ENCODE assay signal across 8 cellular contexts in genomic region chr17:21551081-21551881, GRCh38.
DNase-seq lines count a peak whose midpoint lies in the region; ATAC-seq and TF ChIP-seq lines count a peak whose summit lies in the region.

No MANE protein-coding gene starts in this region.

- H3K9ac ChIP-seq in Karpas-422 (ENCODE audit: low read length) (peak overlapping the region; percentile 75), adipocyte (ENCODE audit: low read length) (peak overlapping the region; percentile 92)

- ATAC-seq in GM18868 (IDR thresholded peaks at IDR 0.05; ENCODE audit: unreplicated experiment) (peak; percentile 82), heart left ventricle (peak; percentile 93 to 99 (median 98))

- H3K4me1 ChIP-seq in Karpas-422 (ENCODE audit: low read length) (peaks cover 14% of the 10 kb centered on the region), adipocyte (ENCODE audit: control insufficient read depth, insufficient read depth, low read length) (peaks cover 22% of the 10 kb centered on the region), heart left ventricle (peaks cover 0 to 34% (median 18%) of the 10 kb centered on the region in 12 donors), tibial nerve (peaks cover 0 to 41% (median 15%) of the 10 kb centered on the region in 4 donors)

- H2AFZ ChIP-seq in Karpas-422 (ENCODE audit: low read length) = peak overlapping the region; percentile 99

- H3K27me3 ChIP-seq in Karpas-422 (ENCODE audit: low read length) (no peaks in the 10 kb centered on the region), adipocyte (replicated peaks; ENCODE audit: control insufficient read depth, insufficient read depth, low read length) (no peaks in the 10 kb centered on the region), heart left ventricle (peaks cover 0 to 6% (median 0%) of the 10 kb centered on the region in 9 donors), tibial nerve (no peaks in the 10 kb centered on the region)

- DNase-seq in A172 (ENCODE audit: low spot score) (peak; percentile 66), Karpas-422 (peak; percentile 91), SW480 (ENCODE audit: low spot score) (peak; percentile 75), adipocyte (ENCODE audit: low read depth) (peak; percentile 95), heart left ventricle (peak; percentile 82 to 90 (median 85)), posterior cingulate gyrus (peak; percentile 75 to 98 (median 86)), tibial nerve (ENCODE audit: low spot score in 2 of 2) (peak; percentile 62 to 74)

- no peak overlapping the region for H3K27ac ChIP-seq in Karpas-422 (ENCODE audit: low read length)
- H3K27ac ChIP-seq in heart left ventricle = peak overlapping the region; percentile 35 to 92 (median 77)
- peak overlapping the region; percentile 72 to 94 (median 79) for H3K27ac ChIP-seq in tibial nerve

- H3K36me3 ChIP-seq in Karpas-422 (ENCODE audit: insufficient read depth, low read length) (no peaks in the 10 kb centered on the region), adipocyte (ENCODE audit: control insufficient read depth, insufficient read depth, low read length, severe bottlenecking) (peaks cover 7% of the 10 kb centered on the region), heart left ventricle (peaks cover 0 to 6% (median 0%) of the 10 kb centered on the region in 9 donors), tibial nerve (no peaks in the 10 kb centered on the region)

- peak overlapping the region; percentile 79 for H3K4me3 ChIP-seq in Karpas-422 (ENCODE audit: low read length)
- H3K4me3 ChIP-seq in adipocyte (ENCODE audit: low read length) = peak overlapping the region; percentile 94
- H3K4me3 ChIP-seq in heart left ventricle = peak overlapping the region; percentile 36 to 88 (median 80)
- H3K4me3 ChIP-seq in tibial nerve = peak overlapping the region; percentile 62 to 81 (median 70)

- H3K79me2 ChIP-seq in Karpas-422 (ENCODE audit: low read length) = no peaks in the 10 kb centered on the region

- intact Hi-C loops in heart left ventricle (cut with DNase I) = no loop called here
- intact Hi-C loops in posterior cingulate gyrus (cut with DNase I) = no loop called here

- TF ChIP-seq CTCF in heart left ventricle (IDR thresholded peaks at IDR 0.05) (peak in 1 of 12 donors; percentile 6), tibial nerve (IDR thresholded peaks at IDR 0.05) (peak in 1 of 5 experiments; percentile 12)

- H3K4me2 ChIP-seq in Karpas-422 (ENCODE audit: low read depth, low read length, poor library complexity, severe bottlenecking) = peak overlapping the region; percentile 97

- H4K20me1 ChIP-seq in Karpas-422 (ENCODE audit: insufficient read depth, low read depth, low read length) = peaks cover 9% of the 10 kb centered on the region; the same call in 1 of the 2 replicates

- TF ChIP-seq EP300 in tibial nerve (IDR thresholded peaks at IDR 0.05) = peak in 1 of 2 donors; percentile 78

- peak in 1 of 2 donors; percentile 70 for TF ChIP-seq POLR2A in heart left ventricle (IDR thresholded peaks at IDR 0.05)
- peak; percentile 48 to 73 for TF ChIP-seq POLR2A in tibial nerve (IDR thresholded peaks at IDR 0.05)

- no peaks in the 10 kb centered on the region for H3K9me2 ChIP-seq in Karpas-422 (replicated peaks; ENCODE audit: insufficient read depth, low read length)

- H3K9me3 ChIP-seq in Karpas-422 (ENCODE audit: low read length) (no peaks in the 10 kb centered on the region), adipocyte (ENCODE audit: control insufficient read depth, low read length) (no peaks in the 10 kb centered on the region), heart left ventricle (peaks cover 0 to 14% (median 0%) of the 10 kb centered on the region in 12 donors), tibial nerve (peaks cover 0 to 5% (median 0%) of the 10 kb centered on the region in 4 donors)

- 0 to 1% (median 1%) methylated on average over 38 to 75 of the region's 75 CpGs for WGBS in heart left ventricle, 4 donors
- 1 to 5% methylated on average over 18 to 64 of the region's 75 CpGs for WGBS in tibial nerve, 2 donors
